Comparison of ENCODE assay signal across 19 cellular contexts in the genomic region with DNA sequence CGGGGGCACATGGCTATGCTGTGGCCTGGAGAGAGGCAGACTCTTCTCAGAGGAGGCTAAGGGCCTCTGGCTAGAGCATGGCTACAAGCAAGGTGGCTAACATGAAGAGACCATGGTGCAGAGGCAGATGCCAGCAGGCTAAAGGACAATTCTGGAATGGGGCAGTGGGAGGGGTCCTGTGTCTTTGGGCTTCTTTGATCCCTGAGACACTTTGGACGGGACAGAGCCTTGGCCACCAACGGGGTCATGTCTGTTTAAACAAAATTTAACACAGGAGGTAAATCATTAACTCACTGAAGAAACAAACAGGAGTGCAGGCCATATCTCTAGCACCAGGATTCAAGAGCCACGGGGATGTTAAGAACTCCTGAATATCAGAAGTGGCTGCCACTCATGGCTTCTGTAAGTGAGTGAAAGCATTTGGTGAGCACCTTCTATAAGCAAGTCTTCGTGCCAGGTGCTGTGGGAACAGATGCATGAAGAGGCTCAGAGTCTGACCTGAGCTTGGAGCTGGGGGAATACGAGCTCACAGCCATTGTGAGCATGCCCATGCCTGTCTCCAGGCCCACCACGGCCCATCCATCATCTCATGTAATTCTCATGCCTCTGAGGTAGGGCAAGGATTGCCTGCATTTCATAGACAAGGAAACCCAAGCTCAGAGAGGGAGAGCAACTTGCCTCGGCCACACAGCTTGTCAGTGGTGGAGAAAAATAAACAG.
"Had no signal": no experiment of that assay in that cellular context is flagged by ENCODE, and none has a peak within 500 bp of the region (broad histone marks: within the 10 kb centered on the region; RNA-seq: fewer than 3 reads in every experiment).

No MANE protein-coding gene starts in this region.

- H3K36me3 ChIP-seq: brain microvascular endothelial cell had no signal

- H3K4me3 Mint-ChIP-seq: activated naive CD4-positive, alpha-beta T cell treated with anti-CD3 and anti-CD28 coated beads, Interleukin-2, amount 50 U/mL, for 24 hours; immature natural killer cell; neural crest cell; T-helper 17 cell had no signal

- H3K36me3 Mint-ChIP-seq: activated naive CD4-positive, alpha-beta T cell treated with anti-CD3 and anti-CD28 coated beads, Interleukin-2, amount 50 U/mL, for 24 hours had no signal

- H3K4me1 ChIP-seq: parathyroid adenoma had no signal

- H3K27ac ChIP-seq: brain microvascular endothelial cell, dorsolateral prefrontal cortex, parathyroid adenoma had no signal

- H3K27ac Mint-ChIP-seq: activated naive CD4-positive, alpha-beta T cell treated with anti-CD3 and anti-CD28 coated beads, Interleukin-2, amount 50 U/mL, for 24 hours; immature natural killer cell had no signal

- H3K4me1 Mint-ChIP-seq: activated naive CD4-positive, alpha-beta T cell treated with anti-CD3 and anti-CD28 coated beads, Interleukin-2, amount 50 U/mL, for 24 hours; immature natural killer cell; neural crest cell had no signal

- DNase-seq: activated CD4-positive, alpha-beta T cell treated with anti-CD3 and anti-CD28 coated beads, Interleukin-2, amount 50 U/mL, for 1 hour; activated effector memory CD4-positive, alpha-beta T cell treated with Interleukin-2 at 50 U/mL for 16 hours; activated T-cell treated with anti-CD3 and anti-CD28 coated beads for 4 hours; amniotic stem cell; brain microvascular endothelial cell; cerebellar nuclear complex; dorsolateral prefrontal cortex; immature natural killer cell; mesenchymal stem cell; stimulated activated CD4-positive, alpha-beta T cell treated with anti-CD3 and anti-CD28 coated beads, Interleukin-1b, Interleukin-23, amount 100 ng/mL, for 48 hours; stimulated activated naive CD4-positive, alpha-beta T cell; substantia nigra; T-helper 17 cell; trophoblast cell had no signal

- H3K27me3 ChIP-seq: brain microvascular endothelial cell, dorsolateral prefrontal cortex had no signal

- H3K4me3 ChIP-seq: dorsolateral prefrontal cortex, smooth muscle cell had no signal

- H3K9me3 Mint-ChIP-seq: activated naive CD4-positive, alpha-beta T cell treated with anti-CD3 and anti-CD28 coated beads, Interleukin-2, amount 50 U/mL, for 24 hours; immature natural killer cell; neural crest cell had no signal

- ATAC-seq: SK-N-SH treated with all-trans-retinoic acid at 6 μM for 48 hours, T-helper 17 cell had no signal
